Comparison of ENCODE assay signal across 8 cellular contexts in the genomic region with DNA sequence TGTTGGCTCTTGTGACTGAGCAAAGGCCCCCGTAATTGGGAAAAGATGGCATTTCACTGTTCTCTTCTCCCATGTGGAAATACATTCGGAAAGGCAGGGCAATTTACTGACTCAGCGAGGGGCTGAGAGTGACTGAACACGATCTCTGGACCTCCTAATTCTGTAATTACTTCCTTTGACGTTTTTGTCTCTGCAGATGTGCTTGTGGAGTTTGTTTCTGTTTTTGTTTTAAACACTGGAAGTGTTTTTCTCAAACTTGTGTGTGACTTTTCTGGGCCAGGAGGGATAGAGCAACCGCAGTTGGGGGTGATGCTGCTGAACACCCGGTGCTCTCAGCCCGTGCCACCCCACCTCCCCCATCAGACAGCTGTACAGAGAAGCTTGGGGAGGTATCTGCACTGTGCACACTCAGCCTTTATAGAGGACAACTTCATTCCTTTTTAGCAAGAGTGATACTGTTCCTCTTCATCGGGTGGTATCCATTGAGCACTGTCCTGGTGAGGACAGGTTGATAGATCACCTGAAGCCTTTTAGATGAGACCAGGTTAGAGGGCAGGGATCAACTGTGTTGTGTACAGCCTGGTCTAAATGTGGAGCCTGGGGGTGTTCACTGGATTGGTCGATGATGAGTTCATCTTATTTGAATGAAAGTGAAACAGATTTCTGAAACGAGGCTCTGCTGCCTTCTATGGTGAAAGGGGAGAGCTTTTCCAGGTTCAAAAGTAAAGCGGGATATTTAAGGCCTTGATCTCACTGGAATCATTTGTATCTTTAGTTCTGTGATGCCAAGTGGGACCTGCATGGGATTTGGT.
DNase-seq lines count a peak whose midpoint lies in the region; ATAC-seq, FAIRE-seq and TF ChIP-seq lines count a peak whose summit lies in the region.

No MANE protein-coding gene starts in this region.

- peaks cover 8% of the 10 kb centered on the region for H3K36me3 Mint-ChIP-seq in activated CD8-positive, alpha-beta T cell treated with anti-CD3 and anti-CD28 coated beads for 36 hours (ENCODE audit: low read depth)
- peaks cover 20% of the 10 kb centered on the region for H3K36me3 Mint-ChIP-seq in stimulated activated effector memory CD8-positive, alpha-beta T cell treated with anti-CD3 and anti-CD28 coated beads, Interleukin-12 subunit alpha, Interleukin-12 subunit beta, amount 100 ng/mL, for 72 hours

- H3K36me3 ChIP-seq in left ventricle myocardium inferior: peaks cover 8% of the 10 kb centered on the region

- ATAC-seq in GM18858 (IDR thresholded peaks at IDR 0.05; ENCODE audit: unreplicated experiment) (peak; percentile 81), HG02973 (IDR thresholded peaks at IDR 0.05; ENCODE audit: unreplicated experiment) (peak; percentile 86)
- peak; percentile 91 for ATAC-seq in activated CD8-positive, alpha-beta T cell treated with anti-CD3 and anti-CD28 coated beads for 36 hours
- peak; percentile 93 for ATAC-seq in stimulated activated effector memory CD8-positive, alpha-beta T cell treated with anti-CD3 and anti-CD28 coated beads, Interleukin-12 subunit alpha, Interleukin-12 subunit beta, amount 100 ng/mL, for 72 hours

- no peaks in the 10 kb centered on the region for H3K27me3 Mint-ChIP-seq in activated CD8-positive, alpha-beta T cell treated with anti-CD3 and anti-CD28 coated beads for 36 hours

- H3K9me3 Mint-ChIP-seq in activated CD8-positive, alpha-beta T cell treated with anti-CD3 and anti-CD28 coated beads for 36 hours: no peaks in the 10 kb centered on the region
- no peaks in the 10 kb centered on the region for H3K9me3 Mint-ChIP-seq in stimulated activated effector memory CD8-positive, alpha-beta T cell treated with anti-CD3 and anti-CD28 coated beads, Interleukin-12 subunit alpha, Interleukin-12 subunit beta, amount 100 ng/mL, for 72 hours

- H3K9me3 ChIP-seq in AG04450 (ENCODE audit: control insufficient read depth, insufficient read depth, low read length) (no peaks in the 10 kb centered on the region), left ventricle myocardium inferior (replicated peaks) (no peaks in the 10 kb centered on the region)

- POLR2A ChIA-PET in AG04450 (lab: Yijun Ruan, JAX): interaction anchor here (1.2 kb wide), 1 partner anchor 127 kb away, joined by 3 read pairs; a partner anchor contains a TSS
- POLR2A ChIA-PET in activated CD8-positive, alpha-beta T cell treated with anti-CD3 and anti-CD28 coated beads for 36 hours (lab: Charles Lee): interaction anchor here (0.5 to 0.7 kb wide), 2 partner anchors 55 to 1558 kb away, joined by 3 read pairs; no protein-coding TSS in a partner anchor

- peaks cover 21% of the 10 kb centered on the region for H3K4me1 Mint-ChIP-seq in activated CD8-positive, alpha-beta T cell treated with anti-CD3 and anti-CD28 coated beads for 36 hours (ENCODE audit: low read depth)
- H3K4me1 Mint-ChIP-seq in stimulated activated effector memory CD8-positive, alpha-beta T cell treated with anti-CD3 and anti-CD28 coated beads, Interleukin-12 subunit alpha, Interleukin-12 subunit beta, amount 100 ng/mL, for 72 hours: peaks cover 14% of the 10 kb centered on the region

- H3K27ac Mint-ChIP-seq in activated CD8-positive, alpha-beta T cell treated with anti-CD3 and anti-CD28 coated beads for 36 hours: no peak overlapping the region
- no peak overlapping the region for H3K27ac Mint-ChIP-seq in stimulated activated effector memory CD8-positive, alpha-beta T cell treated with anti-CD3 and anti-CD28 coated beads, Interleukin-12 subunit alpha, Interleukin-12 subunit beta, amount 100 ng/mL, for 72 hours

- peak overlapping the region; percentile 55 for H3K4me3 ChIP-seq in AG04450 (ENCODE audit: low read depth, low read length)
- peak overlapping the region; percentile 54 for H3K4me3 ChIP-seq in left ventricle myocardium inferior

- DNase-seq in AG04450 (ENCODE audit: low read depth, low spot score): no peak
- peak; percentile 61 for DNase-seq in activated CD8-positive, alpha-beta T cell treated with anti-CD3 and anti-CD28 coated beads for 36 hours
- no peak for DNase-seq in left ventricle myocardium inferior
- peak in 1 of 2 donors; percentile 54 for DNase-seq in stimulated activated effector memory CD8-positive, alpha-beta T cell treated with anti-CD3 and anti-CD28 coated beads, Interleukin-12 subunit alpha, Interleukin-12 subunit beta, amount 100 ng/mL, for 72 hours (ENCODE audit: low spot score in 2 of 2)
- no peak for DNase-seq in RCC 7860 (ENCODE audit: low spot score)
- DNase-seq in NCI-H2029 treated with DMSO at 0.1 percent for 48 hours (lab: John Stamatoyannopoulos, UW): no peak

- CTCF ChIA-PET in AG04450 (lab: Charles Lee): interaction anchor here (1.0 kb wide), 1 partner anchor 127 kb away, joined by 3 read pairs; no protein-coding TSS in a partner anchor
- CTCF ChIA-PET in activated CD8-positive, alpha-beta T cell treated with anti-CD3 and anti-CD28 coated beads for 36 hours (lab: Charles Lee): interaction anchor here (0.6 to 4.0 kb wide), 4 partner anchors 13 to 128 kb away, joined by 3 to 29 read pairs (median 4); a partner anchor contains a TSS

- peak; percentile 32; the same call in 1 of the 2 replicates for TF ChIP-seq CTCF in AG04450 (IDR thresholded peaks at IDR 0.05; ENCODE audit: low read depth, low read length)
- TF ChIP-seq CTCF in activated CD8-positive, alpha-beta T cell treated with anti-CD3 and anti-CD28 coated beads for 36 hours (IDR thresholded peaks at IDR 0.05): no peak
- peak; percentile 17 for TF ChIP-seq CTCF in left ventricle myocardium inferior (IDR thresholded peaks at IDR 0.05; ENCODE audit: borderline replicate concordance)

- intact Hi-C loops in activated CD8-positive, alpha-beta T cell treated with anti-CD3 and anti-CD28 coated beads for 36 hours (cut with micrococcal nuclease): no loop called here
- intact Hi-C loops in left ventricle myocardium inferior (cut with micrococcal nuclease): no loop called here

- FAIRE-seq in RCC 7860 (lab: Jason Lieb, UNC): no peak

- H3K27me3 ChIP-seq in AG04450 (ENCODE audit: control insufficient read depth, insufficient read depth, low read length): no peaks in the 10 kb centered on the region
- H3K27me3 ChIP-seq in left ventricle myocardium inferior (ENCODE audit: low read depth): no peaks in the 10 kb centered on the region

- H3K27ac ChIP-seq in AG04450 (ENCODE audit: low read depth, low read length) (peak overlapping the region; percentile 75), left ventricle myocardium inferior (replicated peaks) (peak overlapping the region; percentile 66)

- H3K4me3 Mint-ChIP-seq in activated CD8-positive, alpha-beta T cell treated with anti-CD3 and anti-CD28 coated beads for 36 hours: no peak overlapping the region
- H3K4me3 Mint-ChIP-seq in stimulated activated effector memory CD8-positive, alpha-beta T cell treated with anti-CD3 and anti-CD28 coated beads, Interleukin-12 subunit alpha, Interleukin-12 subunit beta, amount 100 ng/mL, for 72 hours: no peak overlapping the region

- H3K4me1 ChIP-seq in left ventricle myocardium inferior: peaks cover 74% of the 10 kb centered on the region
